In genomic region chrX:14872851-14873675, GRCh38 we compare ENCODE assay signal across 8 cellular contexts. TPM values are rescaled to one million over a fixed set of nuclear protein-coding genes. Genes with fewer than 3 reads are reported as not detected.
A peak's percentile ranks its signal among the peaks of the same experiment; 100 is the strongest.
DNase-seq lines count a peak whose midpoint lies in the region; ATAC-seq and TF ChIP-seq lines count a peak whose summit lies in the region.

TSS of gene FANCB (minus strand) at chrX:14873069. CDS start at chrX:14865510, 7,559 bp downstream.
TSS of gene MOSPD2 (plus strand) at chrX:14873421. CDS start at chrX:14873529, 108 bp downstream.

- ATAC-seq in GM19351 (IDR thresholded peaks at IDR 0.05; ENCODE audit: unreplicated experiment) (peak; percentile 90), HG03520 (IDR thresholded peaks at IDR 0.05; ENCODE audit: unreplicated experiment) (peak; percentile 93), left colon (peak; percentile 96)

- H3K36me3 Mint-ChIP-seq in activated CD4-positive, alpha-beta T cell treated with anti-CD3 and anti-CD28 coated beads, Interleukin-2, amount 10 ng/mL, durations not matched to agents 24 days and 14 days (ENCODE audit: low read depth), result peaks cover 16% of the 10 kb centered on the region

- peak; percentile 38 to 95 (median 86) for DNase-seq in C1 segment of cervical spinal cord (lab: John Stamatoyannopoulos, UW)
- peak; percentile 95 for DNase-seq in NCI-H526 treated with DMSO at 0.1 percent for 48 hours (lab: John Stamatoyannopoulos, UW)
- DNase-seq in activated CD4-positive, alpha-beta T cell treated with anti-CD3 and anti-CD28 coated beads, Interleukin-2, amount 10 ng/mL, durations not matched to agents 24 days and 14 days, result peak; percentile 98
- peak; percentile 95 for DNase-seq in coronary artery (ENCODE audit: low spot score)
- peak; percentile 94 for DNase-seq in left colon
- peak; percentile 85 to 87 for DNase-seq in stimulated activated CD4-positive, alpha-beta T cell treated with anti-CD3 and anti-CD28 coated beads, Interleukin-1b, Interleukin-23, amount 100 ng/mL, for 4 hours (ENCODE audit: low read depth in 2 of 2)

- intact Hi-C loops in activated CD4-positive, alpha-beta T cell treated with anti-CD3 and anti-CD28 coated beads, Interleukin-2, amount 10 ng/mL, durations not matched to agents 24 days and 14 days (cut with micrococcal nuclease), result loop anchor here (1.0 to 10.0 kb wide), 4 partner anchors 76 to 844 kb away; partner anchors contain the start of genes GEMIN8 and PIGA
- intact Hi-C loops in left colon (cut with DNase I, micrococcal nuclease), result no loop called here

- H3K27ac Mint-ChIP-seq in activated CD4-positive, alpha-beta T cell treated with anti-CD3 and anti-CD28 coated beads, Interleukin-2, amount 10 ng/mL, durations not matched to agents 24 days and 14 days, result peak within 1 kb of the TSS; percentile 92

- no peaks in the 10 kb centered on the region for H3K9me3 Mint-ChIP-seq in activated CD4-positive, alpha-beta T cell treated with anti-CD3 and anti-CD28 coated beads, Interleukin-2, amount 10 ng/mL, durations not matched to agents 24 days and 14 days

- H3K4me1 Mint-ChIP-seq in activated CD4-positive, alpha-beta T cell treated with anti-CD3 and anti-CD28 coated beads, Interleukin-2, amount 10 ng/mL, durations not matched to agents 24 days and 14 days, result peaks cover 16% of the 10 kb centered on the region

- H3K27me3 Mint-ChIP-seq in activated CD4-positive, alpha-beta T cell treated with anti-CD3 and anti-CD28 coated beads, Interleukin-2, amount 10 ng/mL, durations not matched to agents 24 days and 14 days, result no peaks in the 10 kb centered on the region

- H3K27ac ChIP-seq in coronary artery, result peak within 1 kb of the TSS; percentile 57 to 85

- H3K4me3 ChIP-seq in coronary artery, result peak within 1 kb of the TSS; percentile 75

- peak within 1 kb of the TSS; percentile 88 for H3K4me3 Mint-ChIP-seq in activated CD4-positive, alpha-beta T cell treated with anti-CD3 and anti-CD28 coated beads, Interleukin-2, amount 10 ng/mL, durations not matched to agents 24 days and 14 days

- no peak for TF ChIP-seq CTCF in coronary artery (IDR thresholded peaks at IDR 0.05)

RNA-seq across cellular contexts. Expression of gene FANCB, which starts in this region (rescaled TPM):
- 18.9 TPM in 2 replicates for total RNA-seq in activated CD4-positive, alpha-beta T cell treated with anti-CD3 and anti-CD28 coated beads, Interleukin-2, amount 10 ng/mL, durations not matched to agents 24 days and 14 days
- 1 to 10 TPM; 1.2 to 1.8 TPM for total RNA-seq in left colon

RNA-seq across cellular contexts. Expression of gene MOSPD2, which starts in this region (rescaled TPM):
- total RNA-seq in activated CD4-positive, alpha-beta T cell treated with anti-CD3 and anti-CD28 coated beads, Interleukin-2, amount 10 ng/mL, durations not matched to agents 24 days and 14 days, result 15.3 and 16.0 TPM in 2 replicates
- 10 to 100 TPM in 1 of 2 donors, 1 to 10 TPM in 1; 7.6 to 10.9 TPM for total RNA-seq in left colon

Comparison
In these comparisons a context has a peak if more than half of its experiments do, and no peak if none do; other contexts are left out.
1. Peak in every context shown above with its lines: DNase-seq, ATAC-seq, H3K4me3 ChIP-seq and H3K27ac ChIP-seq.